ENCODE assay signal across 1 cellular context in genomic region chr16:30173054-30173453, GRCh38.
A peak's percentile ranks its signal among the peaks of the same experiment; 100 is the strongest.
TF ChIP-seq lines count a peak whose summit lies in the region.

No MANE protein-coding gene starts in this region.

TF ChIP-seq in HepG2, 621 proteins besides CTCF, POLR2A, EP300 and RAD21:
- TF ChIP-seq CSRNP1 (CRISPR knock-in tag; IDR thresholded peaks at IDR 0.05) (no peak), ARNTL (CRISPR knock-in tag; IDR thresholded peaks at IDR 0.05) (no peak), CEBPB (IDR thresholded peaks at IDR 0.05; ENCODE audit: borderline replicate concordance, low read depth, low read length) (peak; percentile 66), MZF1 (CRISPR knock-in tag; IDR thresholded peaks at IDR 0.05; ENCODE audit: borderline replicate concordance) (no peak)
